Comparison of ENCODE assay signal across 10 cellular contexts in genomic region chr9:90815183-90815943, GRCh38. TPM values are rescaled to one million over a fixed set of nuclear protein-coding genes. Genes with fewer than 3 reads are reported as not detected.
A peak's percentile ranks its signal among the peaks of the same experiment; 100 is the strongest.
DNase-seq lines count a peak whose midpoint lies in the region; ATAC-seq and TF ChIP-seq lines count a peak whose summit lies in the region.
"Had no signal": no experiment of that assay in that cellular context is flagged by ENCODE, and none has a peak within 500 bp of the region (broad histone marks: within the 10 kb centered on the region; RNA-seq: fewer than 3 reads in every experiment).

No MANE protein-coding gene starts in this region.

- intact Hi-C loops in naive thymus-derived CD4-positive, alpha-beta T cell (cut with micrococcal nuclease): no loop called here
- intact Hi-C loops in psoas muscle (cut with DNase I): no loop called here

- no peaks in the 10 kb centered on the region for H4K20me1 ChIP-seq in SU-DHL-6 (ENCODE audit: low read depth, low read length)

- peaks cover 18% of the 10 kb centered on the region for H3F3A ChIP-seq in SU-DHL-6 (ENCODE audit: insufficient read depth)

- peak overlapping the region; percentile 29 for H3K9ac ChIP-seq in SU-DHL-6 (ENCODE audit: low read length)

- H3K27me3 Mint-ChIP-seq in naive thymus-derived CD4-positive, alpha-beta T cell: peaks cover 0 to 12% (median 4%) of the 10 kb centered on the region in 5 donors

- CTCF ChIA-PET in naive thymus-derived CD4-positive, alpha-beta T cell (lab: Charles Lee): interaction anchor here (0.9 to 1.1 kb wide), 2 partner anchors 14 to 1213 kb away, joined by 3 to 4 read pairs; no protein-coding TSS in a partner anchor

- H3K9me3 Mint-ChIP-seq in naive thymus-derived CD4-positive, alpha-beta T cell: peaks cover 0 to 4% (median 0%) of the 10 kb centered on the region in 11 donors

- POLR2A ChIA-PET in naive thymus-derived CD4-positive, alpha-beta T cell (lab: Charles Lee): interaction anchor here (0.7 to 0.9 kb wide), 2 partner anchors 8 to 12 kb away, joined by 3 read pairs; no protein-coding TSS in a partner anchor

- ATAC-seq in HG02642 (IDR thresholded peaks at IDR 0.05; ENCODE audit: poor library complexity, unreplicated experiment): peak; percentile 47
- ATAC-seq in naive thymus-derived CD4-positive, alpha-beta T cell: peak; percentile 82
- ATAC-seq in psoas muscle: no peak
- ATAC-seq: gastroesophageal sphincter, HCT116 had no signal

- in situ Hi-C loops in G401 (cut with HindIII; ENCODE audit: low sequenced_read_pairs): no loop called here

- peaks cover 0 to 4% (median 2%) of the 10 kb centered on the region in 5 donors for H3K36me3 Mint-ChIP-seq in naive thymus-derived CD4-positive, alpha-beta T cell

- H3K9me3 ChIP-seq in SU-DHL-6 (ENCODE audit: insufficient read depth, low read length) (no peaks in the 10 kb centered on the region), psoas muscle (no peaks in the 10 kb centered on the region)
- no peaks in the 10 kb centered on the region for H3K9me3 ChIP-seq in naive thymus-derived CD4-positive, alpha-beta T cell (ENCODE audit: control insufficient read depth in 2 of 3, low read length in 3 of 3)
- H3K9me3 ChIP-seq: gastroesophageal sphincter had no signal

- 0 out of 2 replicates have a peak, but pooled peaks cover 10% of the 10 kb centered on the region for H3K36me3 ChIP-seq in SU-DHL-6 (ENCODE audit: low read length)
- no peaks in the 10 kb centered on the region for H3K36me3 ChIP-seq in naive thymus-derived CD4-positive, alpha-beta T cell (ENCODE audit: control insufficient read depth in 2 of 3, insufficient read depth in 3 of 3, low read length in 3 of 3)
- no peaks in the 10 kb centered on the region for H3K36me3 ChIP-seq in psoas muscle (ENCODE audit: insufficient read depth in 1 of 2, low read depth in 1 of 2)
- H3K36me3 ChIP-seq: gastroesophageal sphincter had no signal

- peaks cover 62% of the 10 kb centered on the region for H3K79me2 ChIP-seq in SU-DHL-6 (ENCODE audit: insufficient read depth, low read length)

- no peak overlapping the region for H2AFZ ChIP-seq in SU-DHL-6 (ENCODE audit: low read depth, low read length, severe bottlenecking)

- 45 to 50% (median 50%) methylated on average over 13 of the region's 13 CpGs for WGBS in psoas muscle, 3 donors

- H3K4me1 Mint-ChIP-seq in naive thymus-derived CD4-positive, alpha-beta T cell: peaks cover 8 to 28% (median 17%) of the 10 kb centered on the region in 7 donors

- H3K4me3 ChIP-seq in GM12864 (ENCODE audit: low read depth, low read length) (peak overlapping the region; percentile 18; the same call in 1 of the 2 replicates), SU-DHL-6 (ENCODE audit: insufficient read depth, low read length, poor library complexity, severe bottlenecking) (no peak overlapping the region), psoas muscle (no peak overlapping the region)
- no peak overlapping the region for H3K4me3 ChIP-seq in naive thymus-derived CD4-positive, alpha-beta T cell (ENCODE audit: low read length)
- H3K4me3 ChIP-seq: gastroesophageal sphincter had no signal

- H3K4me3 Mint-ChIP-seq in naive thymus-derived CD4-positive, alpha-beta T cell: peak overlapping the region in 9 of 10 donors; percentile 61 to 77 (median 74)

- peak overlapping the region; percentile 51 for H3K4me2 ChIP-seq in SU-DHL-6 (ENCODE audit: low read depth, low read length, poor library complexity, severe bottlenecking)

- H3K4me1 ChIP-seq in naive thymus-derived CD4-positive, alpha-beta T cell (ENCODE audit: control insufficient read depth in 2 of 2, insufficient read depth in 2 of 2, low read length in 2 of 2): peaks cover 0 to 10% of the 10 kb centered on the region in 2 donors
- H3K4me1 ChIP-seq in psoas muscle: no peaks in the 10 kb centered on the region
- H3K4me1 ChIP-seq: gastroesophageal sphincter had no signal

- no peaks in the 10 kb centered on the region for H3K9me2 ChIP-seq in SU-DHL-6 (replicated peaks; ENCODE audit: insufficient read depth, low read length)

- no peak for DNase-seq in GM12864 (ENCODE audit: low read depth)
- peak in 5 of 9 donors; percentile 6 to 15 (median 9) for DNase-seq in naive thymus-derived CD4-positive, alpha-beta T cell
- no peak for DNase-seq in DMS114 treated with DMSO at 0.1 percent for 48 hours (lab: John Stamatoyannopoulos, UW; ENCODE audit: unreplicated experiment)
- no peak for DNase-seq in G401 (ENCODE audit: low spot score)
- DNase-seq in caudate nucleus (lab: John Stamatoyannopoulos, UW): no peak
- DNase-seq in psoas muscle: no peak

- TF ChIP-seq CTCF in GM12864 (IDR thresholded peaks at IDR 0.05; ENCODE audit: low read depth, low read length, missing control alignments) (no peak), SU-DHL-6 (IDR thresholded peaks at IDR 0.05; ENCODE audit: insufficient read depth, low read length, poor library complexity, severe bottlenecking) (no peak), psoas muscle (IDR thresholded peaks at IDR 0.05) (no peak)

- peak overlapping the region; percentile 79 for H3K27ac ChIP-seq in SU-DHL-6 (ENCODE audit: low read depth, low read length)
- no peak overlapping the region for H3K27ac ChIP-seq in naive thymus-derived CD4-positive, alpha-beta T cell (ENCODE audit: low read depth, low read length)
- no peak overlapping the region for H3K27ac ChIP-seq in caudate nucleus (ENCODE audit: low read depth, low read length)
- H3K27ac ChIP-seq in psoas muscle: no peak overlapping the region
- H3K27ac ChIP-seq: gastroesophageal sphincter had no signal

- H3K27ac Mint-ChIP-seq in naive thymus-derived CD4-positive, alpha-beta T cell: peak overlapping the region in 6 of 9 donors; percentile 2 to 83 (median 55)

- H3K27me3 ChIP-seq in SU-DHL-6 (ENCODE audit: low read length) (no peaks in the 10 kb centered on the region), psoas muscle (ENCODE audit: insufficient read depth in 3 of 3, low read length in 2 of 3) (no peaks in the 10 kb centered on the region)
- no peaks in the 10 kb centered on the region for H3K27me3 ChIP-seq in naive thymus-derived CD4-positive, alpha-beta T cell (ENCODE audit: control insufficient read depth in 2 of 2, insufficient read depth in 2 of 2, low read length in 2 of 2)
- H3K27me3 ChIP-seq: gastroesophageal sphincter had no signal

RNA-seq across cellular contexts. Expression of gene SYK, which starts 13.7 kb away (rescaled TPM):
- total RNA-seq in naive thymus-derived CD4-positive, alpha-beta T cell: 10 to 100 TPM in 1 of 5 experiments, 1 to 10 TPM in 3, under 1 TPM in 1; 0.41 to 71.6 (median 2.4) TPM
- under 1 TPM; 0.26 to 0.31 TPM for polyA plus RNA-seq in naive thymus-derived CD4-positive, alpha-beta T cell
- not detected in 2 replicates for total RNA-seq in G401 (2014; rRNA removed; shearing (Covaris generic))
- 1 to 10 TPM; 1.4 to 2.8 (median 2.1) TPM for total RNA-seq in psoas muscle
- under 1 TPM; 0.40 to 0.52 (median 0.52) TPM for polyA plus RNA-seq in psoas muscle

Comparison
In these comparisons a context has a peak if more than half of its experiments do, and no peak if none do; other contexts are left out.
1. DNase-seq: peak in naive thymus-derived CD4-positive, alpha-beta T cell (5 of 9); none in GM12864 (single experiment), DMS114 treated with DMSO at 0.1 percent for 48 hours (single experiment), G401 (single experiment), caudate nucleus (0 of 61) and psoas muscle (0 of 2).
2. ATAC-seq: peak in HG02642 (single experiment) and naive thymus-derived CD4-positive, alpha-beta T cell (single experiment); none in psoas muscle (0 of 4).